Comparison of ENCODE assay signal across 8 cellular contexts in genomic region chr20:8131598-8132014, GRCh38. TPM values are rescaled to one million over a fixed set of nuclear protein-coding genes. Genes with fewer than 3 reads are reported as not detected.
DNase-seq lines count a peak whose midpoint lies in the region; ATAC-seq, FAIRE-seq and TF ChIP-seq lines count a peak whose summit lies in the region.

No MANE protein-coding gene starts in this region.

- intact Hi-C loops in Right ventricle myocardium inferior (cut with DNase I) (loop anchor here (1.0 to 5.0 kb wide), 4 partner anchors 89 to 590 kb away; no protein-coding TSS in a partner anchor), cardiac septum (cut with DNase I) (loop anchor here (2.0 to 10.0 kb wide), 6 partner anchors 84 to 589 kb away; no protein-coding TSS in a partner anchor), HepG2 (cut with micrococcal nuclease; ENCODE audit: unreplicated experiment) (loop anchor here (1.0 to 5.0 kb wide), 7 partner anchors 23 to 590 kb away; no protein-coding TSS in a partner anchor)

- H3K9me3 ChIP-seq in HUES6 (ENCODE audit: control insufficient read depth, insufficient read depth, low read depth, low read length) (0 out of 2 replicates have a peak, but pooled peaks cover 2% of the 10 kb centered on the region), HepG2 (ENCODE audit: low read length) (no peaks in the 10 kb centered on the region), tibial nerve (no peaks in the 10 kb centered on the region)

- TF ChIP-seq EP300 in HepG2 (IDR thresholded peaks at IDR 0.05; ENCODE audit: low read depth in 2 of 2, low read length in 2 of 2) (no peak), HepG2 (CRISPR knock-in tag; IDR thresholded peaks at IDR 0.05; ENCODE audit: borderline replicate concordance) (no peak), tibial nerve (IDR thresholded peaks at IDR 0.05) (no peak)

- in situ Hi-C loops in astrocyte of the spinal cord (cut with HindIII; ENCODE audit: low sequenced_read_pairs), result no loop called here
- in situ Hi-C loops in HepG2 (cut with HindIII; ENCODE audit: extremely low pct_ligation_motif_present, low pct_unique_long_range_greater_than_20kb), result loop anchor here (5.0 to 10.0 kb wide), 5 partner anchors 113 to 591 kb away; no protein-coding TSS in a partner anchor

- no peak for FAIRE-seq in HepG2 (lab: Jason Lieb, UNC)

- no peak for TF ChIP-seq RAD21 in HepG2 (CRISPR knock-in tag; IDR thresholded peaks at IDR 0.05)

- H3K9ac ChIP-seq in HUES6 (ENCODE audit: low read length) (no peak overlapping the region), HepG2 (ENCODE audit: insufficient read depth, low read depth, low read length) (peak overlapping the region; percentile 62)

- no peaks in the 10 kb centered on the region for H4K20me1 ChIP-seq in HepG2 (ENCODE audit: insufficient read depth, low read length)

- H3K27ac ChIP-seq in HUES6 (ENCODE audit: low read depth, low read length) (no peak overlapping the region), HepG2 (ENCODE audit: extremely low read length, insufficient read depth, low read length) (peak overlapping the region; percentile 38), tibial nerve (peak overlapping the region; percentile 63 to 92 (median 76))

- ATAC-seq in Right ventricle myocardium inferior (peak; percentile 9), HepG2 (peak; percentile 56), HG03045 (IDR thresholded peaks at IDR 0.05; ENCODE audit: unreplicated experiment) (no peak), HG03039 (IDR thresholded peaks at IDR 0.05; ENCODE audit: unreplicated experiment) (no peak)

- POLR2A ChIA-PET in HepG2 (lab: Yijun Ruan, JAX), result interaction anchor here (0.8 to 1.6 kb wide), 2 partner anchors 13 to 195 kb away, joined by 3 to 4 read pairs; no protein-coding TSS in a partner anchor

- peaks cover 52% of the 10 kb centered on the region for H3K79me2 ChIP-seq in HepG2 (ENCODE audit: insufficient read depth, low read length)

- H3K4me1 ChIP-seq in HUES6 (ENCODE audit: control insufficient read depth, insufficient read depth, low read length), result peaks cover 33% of the 10 kb centered on the region
- H3K4me1 ChIP-seq in HepG2 (ENCODE audit: insufficient read depth, low read length), result peaks cover 75% of the 10 kb centered on the region
- peaks cover 0 to 39% (median 4%) of the 10 kb centered on the region in 4 donors for H3K4me1 ChIP-seq in tibial nerve

- H2AFZ ChIP-seq in HepG2 (ENCODE audit: low read length), result no peak overlapping the region

- DNase-seq in Right ventricle myocardium inferior (ENCODE audit: missing footprints) (no peak), cardiac septum (ENCODE audit: low spot score) (no peak), astrocyte of the spinal cord (ENCODE audit: low read depth, low spot score) (no peak), HepG2 (ENCODE audit: low spot score) (no peak), tibial nerve (ENCODE audit: low spot score in 2 of 2) (peak in 1 of 2 donors; percentile 15)

- peaks cover 26% of the 10 kb centered on the region for H3K27me3 ChIP-seq in HUES6 (ENCODE audit: control insufficient read depth, insufficient read depth, low read length)
- H3K27me3 ChIP-seq in HepG2 (ENCODE audit: control insufficient read depth in 1 of 2, insufficient read depth in 2 of 2, low read length in 2 of 2), result no peaks in the 10 kb centered on the region; a peak in 1 of 5 replicates
- no peaks in the 10 kb centered on the region for H3K27me3 ChIP-seq in tibial nerve

- H3K36me3 ChIP-seq in HUES6 (ENCODE audit: control insufficient read depth, insufficient read depth, low read length) (no peaks in the 10 kb centered on the region), HepG2 (replicated peaks in 1 of 2; ENCODE audit: control insufficient read depth in 1 of 2, insufficient read depth in 2 of 2, low read length in 2 of 2) (no peaks in the 10 kb centered on the region; a peak in 1 of 5 replicates), tibial nerve (no peaks in the 10 kb centered on the region)

- CTCF ChIA-PET in HepG2 (lab: Yijun Ruan, JAX; ENCODE audit: low intra/inter-chr PET ratio, low total read pairs), result interaction anchor here (1.4 to 3.9 kb wide), 5 partner anchors 173 to 590 kb away, joined by 3 to 27 read pairs (median 17); no protein-coding TSS in a partner anchor

- H3K4me2 ChIP-seq in HepG2 (ENCODE audit: low read depth, low read length), result peak overlapping the region; percentile 87

- WGBS in HepG2 (ENCODE audit: low lambda C conversion rate), result 15% methylated on average over 17 of the region's 18 CpGs
- 1 to 2% methylated on average over 18 of the region's 18 CpGs for WGBS in tibial nerve, 2 donors

- TF ChIP-seq CTCF in astrocyte of the spinal cord (IDR thresholded peaks at IDR 0.05; ENCODE audit: low read depth, low read length), result no peak
- no peak for TF ChIP-seq CTCF in HepG2 (CRISPR knock-in tag; IDR thresholded peaks at IDR 0.05)
- no peak for TF ChIP-seq CTCF in tibial nerve (IDR thresholded peaks at IDR 0.05)

- TF ChIP-seq POLR2A in HepG2 (IDR thresholded peaks at IDR 0.05; ENCODE audit: insufficient read depth in 1 of 2, low read depth in 2 of 2, low read length in 2 of 2) (no peak), tibial nerve (IDR thresholded peaks at IDR 0.05) (no peak)

- no TSS peak for BruUV-seq in HepG2 (replicated peaks; lab: Mats Ljungman, UMichigan)

- H3K4me3 ChIP-seq in HUES6 (ENCODE audit: low read depth, low read length) (peak overlapping the region; percentile 78), astrocyte of the spinal cord (ENCODE audit: low read depth, low read length) (peak overlapping the region; percentile 54), HepG2 (replicated peaks in 1 of 3; ENCODE audit: insufficient read depth in 1 of 3, low read depth in 2 of 3, low read length in 3 of 3) (peak overlapping the region; percentile 63 to 87 (median 73)), tibial nerve (peak overlapping the region; percentile 69 to 76 (median 73))

TF ChIP-seq in HepG2, 621 proteins besides CTCF, POLR2A, EP300 and RAD21 (continues in another document):
- peak; percentile 36 for TF ChIP-seq ZNF18 (CRISPR knock-in tag; IDR thresholded peaks at IDR 0.05; ENCODE audit: insufficient replicate concordance)
- peak; percentile 82; the same call in 1 of the 2 replicates for TF ChIP-seq ZBTB10 (CRISPR knock-in tag; IDR thresholded peaks at IDR 0.05; ENCODE audit: borderline replicate concordance)

RNA-seq across cellular contexts. Expression of gene PLCB1, which starts 0.5 kb away (rescaled TPM):
- 7.2 TPM for total RNA-seq in Right ventricle myocardium inferior
- total RNA-seq in cardiac septum, result 7.3 TPM
- 42.4 and 68.9 TPM in 2 replicates for total RNA-seq in HepG2 (2016; rRNA removed; fragmentation: Illumina TruSeq; extraction: Trizol)
- total RNA-seq in HepG2 (2016; cell fraction: cytosol; rRNA removed; fragmentation: Illumina TruSeq; extraction: Trizol; ENCODE audit: low read depth), result 7.3 TPM in 2 replicates
- 36.6 and 64.1 TPM in 2 replicates for total RNA-seq in HepG2 (2016; cell fraction: insoluble cytoplasmic fraction; rRNA removed; fragmentation: Illumina TruSeq; extraction: Trizol)
- 13.6 and 62.2 TPM in 2 replicates for total RNA-seq in HepG2 (2016; cell fraction: membrane; rRNA removed; fragmentation: Illumina TruSeq; extraction: Trizol)
- total RNA-seq in HepG2 (2016; cell fraction: nucleus; rRNA removed; fragmentation: Illumina TruSeq; extraction: Trizol), result 117 and 122 TPM in 2 replicates
- polyA plus RNA-seq in HepG2 (2011; rRNA removed), result 55.9 and 56.7 TPM in 2 replicates
- polyA plus RNA-seq in HepG2 (2011; cell fraction: cytosol; rRNA removed), result 28.0 and 47.5 TPM in 2 replicates
- polyA plus RNA-seq in HepG2 (2011; cell fraction: nucleus; rRNA removed), result 39.0 and 50.9 TPM in 2 replicates
- 55.3 and 86.1 TPM in 2 replicates for polyA plus RNA-seq in HepG2 (2012)
- 2.6 and 3.2 TPM in 2 replicates for polyA plus RNA-seq in HepG2 (2016; cell fraction: cytosol; fragmentation: Illumina TruSeq; extraction: Trizol; ENCODE audit: low read depth)
- 36.0 and 37.9 TPM in 2 replicates for polyA plus RNA-seq in HepG2 (2016; cell fraction: insoluble cytoplasmic fraction; fragmentation: Illumina TruSeq; extraction: Trizol; ENCODE audit: low read depth)
- polyA plus RNA-seq in HepG2 (2016; cell fraction: membrane; fragmentation: Illumina TruSeq; extraction: Trizol; ENCODE audit: low read depth), result 7.2 and 7.6 TPM in 2 replicates
- 24.9 and 26.8 TPM in 2 replicates for polyA plus RNA-seq in HepG2 (2016; cell fraction: nucleus; fragmentation: Illumina TruSeq; extraction: Trizol; ENCODE audit: insufficient read depth, low read depth)
- polyA minus RNA-seq in HepG2 (2011; rRNA and poly(A)+ RNA removed; ENCODE audit: low replicate concordance), result 1.6 and 88.7 TPM in 2 replicates
- 58.0 and 80.2 TPM in 2 replicates for polyA minus RNA-seq in HepG2 (2011; cell fraction: cytosol; rRNA and poly(A)+ RNA removed)
- 775 and 905 TPM in 2 replicates for polyA minus RNA-seq in HepG2 (2011; cell fraction: nucleus; rRNA and poly(A)+ RNA removed)
- total RNA-seq in tibial nerve, result 10 to 100 TPM; 34.7 to 52.8 (median 39.2) TPM

Comparison
In these comparisons a context has a peak if more than half of its experiments do, and no peak if none do; other contexts are left out.
1. ATAC-seq: peak in Right ventricle myocardium inferior (single experiment) and HepG2 (single experiment); none in HG03045 (single experiment) and HG03039 (single experiment).
2. Peak in every context shown above with its lines, with median percentiles within 50 percentile points of each other: H3K4me3 ChIP-seq.